25 cellular contexts compared by ENCODE assay signal in genomic region chr18:12517142-12517541, GRCh38.
"Had no signal": no experiment of that assay in that cellular context is flagged by ENCODE, and none has a peak within 500 bp of the region (broad histone marks: within the 10 kb centered on the region; RNA-seq: fewer than 3 reads in every experiment).

No MANE protein-coding gene starts in this region.

- H3K4me3 ChIP-seq: dorsolateral prefrontal cortex, gastrocnemius medialis, heart left ventricle, hepatocyte, lung, ovary, psoas muscle, skin epidermis, spleen, testis, tibial artery had no signal

- FAIRE-seq: kidney had no signal

- H3K36me3 ChIP-seq: gastrocnemius medialis, heart left ventricle, ovary, spleen, tibial artery had no signal

- H3K79me2 ChIP-seq: hepatocyte had no signal

- H3K27me3 ChIP-seq: dorsolateral prefrontal cortex, gastrocnemius medialis, heart left ventricle, hepatocyte, ovary, spleen, testis, tibial artery had no signal

- H3K4me1 ChIP-seq: testis had no signal

- H3K27ac ChIP-seq: epithelial cell of prostate, gastrocnemius medialis, heart left ventricle, hepatocyte, ovary, psoas muscle, skin epidermis, spleen, testis, tibial artery had no signal

- H3K9me3 ChIP-seq: gastrocnemius medialis, heart left ventricle, ovary, psoas muscle, spleen, testis, tibial artery had no signal

- ATAC-seq: esophagus mucosa; gastrocnemius medialis; left lobe of liver; natural killer cell; psoas muscle; stimulated activated memory B cell treated with anti-CD40 and anti-IgM and Interleukin-4, amounts not matched to agents 10 μg/mL and 1 μg/mL and 100 μg/mL, for 72 hours; stimulated activated naive CD8-positive, alpha-beta T cell treated with anti-CD3 and anti-CD28 coated beads, Interleukin-15, Interleukin-2, amounts not matched to agents 100 U/mL and 50 U/mL, for 24 hours had no signal

- H3K4me2 ChIP-seq: hepatocyte had no signal

- H2AFZ ChIP-seq: hepatocyte had no signal

- DNase-seq: dorsolateral prefrontal cortex; effector CD4-positive, alpha-beta T cell; foreskin fibroblast; gastrocnemius medialis; heart left ventricle; kidney; natural killer cell; occipital lobe; ovary; posterior cingulate gyrus; psoas muscle; right cardiac atrium; spleen; stimulated activated CD4-positive, alpha-beta T cell treated with anti-CD3 and anti-CD28 coated beads, Interleukin-4, amount 100 ng/mL, for 4 hours; stimulated activated naive CD8-positive, alpha-beta T cell treated with anti-CD3 and anti-CD28 coated beads, Interleukin-15, Interleukin-2, amounts not matched to agents 100 U/mL and 50 U/mL, for 24 hours; substantia nigra; testis; tibial artery had no signal
